In the genomic region with DNA sequence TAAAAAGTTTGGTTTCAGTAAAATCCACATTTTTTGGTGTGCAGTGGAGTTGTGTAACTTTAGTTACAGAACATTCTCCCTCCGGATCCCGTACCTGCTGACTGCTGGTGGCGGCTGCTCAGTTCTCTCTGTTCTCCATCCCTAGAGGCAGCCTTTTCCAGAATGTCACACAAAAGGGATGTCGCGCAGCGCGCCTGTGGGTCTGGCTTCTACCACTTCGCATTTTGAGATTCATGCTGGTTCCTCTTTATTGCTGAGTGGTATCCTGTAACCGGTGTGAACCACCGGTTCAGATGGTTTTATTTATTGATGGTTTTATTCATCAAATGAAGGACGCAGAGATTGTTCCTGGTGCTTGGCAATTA, we compare ENCODE assay signal across 6 cellular contexts. TPM values are rescaled to one million over a fixed set of nuclear protein-coding genes. Genes with fewer than 3 reads are reported as not detected.
DNase-seq lines count a peak whose midpoint lies in the region; ATAC-seq and TF ChIP-seq lines count a peak whose summit lies in the region.

No MANE protein-coding gene starts in this region.

- peak overlapping the region; percentile 35; the same call in 1 of the 2 replicates for H3K4me3 ChIP-seq in DOHH2 (ENCODE audit: low read length)
- peak overlapping the region; percentile 63 for H3K4me3 ChIP-seq in PC-3 (ENCODE audit: low read length)

- H4K20me1 ChIP-seq in DOHH2 (ENCODE audit: control insufficient read depth, insufficient read depth, low read depth, low read length) (no peaks in the 10 kb centered on the region), PC-3 (ENCODE audit: low read length) (no peaks in the 10 kb centered on the region)

- POLR2A ChIA-PET in PC-3 (lab: Charles Lee; ENCODE audit: unreplicated experiment), result no interaction called here

- H3K9me3 ChIP-seq in DOHH2 (ENCODE audit: control insufficient read depth, insufficient read depth, low read length), result no peaks in the 10 kb centered on the region
- H3K9me3 ChIP-seq in PC-3 (ENCODE audit: low read length), result 0 out of 2 replicates have a peak, but pooled peaks cover 3% of the 10 kb centered on the region

- H3K4me2 ChIP-seq in DOHH2 (ENCODE audit: low read length) (peak overlapping the region; percentile 36; the same call in 1 of the 2 replicates), PC-3 (ENCODE audit: low read length) (peak overlapping the region; percentile 85)

- BruUV-seq in PC-3 (replicated peaks; lab: Mats Ljungman, UMichigan), result no TSS peak

- H2AFZ ChIP-seq in PC-3 (ENCODE audit: low read length), result peak overlapping the region; percentile 96

- H3K27ac ChIP-seq in DOHH2 (ENCODE audit: low read depth, low read length), result no peak overlapping the region
- H3K27ac ChIP-seq in PC-3 (ENCODE audit: low read length), result no peak overlapping the region; the same call in 1 of the 2 replicates

- intact Hi-C loops in PC-3 (cut with micrococcal nuclease), result loop anchor here (1.0 kb wide), 2 partner anchors 15 to 104 kb away; no protein-coding TSS in a partner anchor

- ATAC-seq in PC-3 (peak; percentile 5; the same call in 1 of the 2 replicates), GM18867 (IDR thresholded peaks at IDR 0.05; ENCODE audit: unreplicated experiment) (no peak)

- H3F3A ChIP-seq in DOHH2 (ENCODE audit: control insufficient read depth, insufficient read depth), result peaks cover 6% of the 10 kb centered on the region; the same call in 1 of the 2 replicates
- no peaks in the 10 kb centered on the region for H3F3A ChIP-seq in PC-3 (ENCODE audit: low read length, unreplicated experiment)

- peaks cover 31% of the 10 kb centered on the region for H3K4me1 ChIP-seq in DOHH2 (ENCODE audit: control insufficient read depth, low read length)
- peaks cover 19% of the 10 kb centered on the region for H3K4me1 ChIP-seq in PC-3 (ENCODE audit: insufficient read depth, low read length)

- H3K27me3 ChIP-seq in DOHH2 (ENCODE audit: control insufficient read depth, low read length) (no peaks in the 10 kb centered on the region), PC-3 (ENCODE audit: low read length) (no peaks in the 10 kb centered on the region)

- TF ChIP-seq CTCF in DOHH2 (IDR thresholded peaks at IDR 0.05; ENCODE audit: low read depth, low read length, poor library complexity, severe bottlenecking), result no peak
- TF ChIP-seq CTCF in PC-3 (conservative IDR thresholded peaks at IDR 0.05; ENCODE audit: low read depth, low read length), result no peak

- peak overlapping the region; percentile 76 for H3K9ac ChIP-seq in PC-3 (ENCODE audit: low read length)

- no peaks in the 10 kb centered on the region for H3K9me2 ChIP-seq in DOHH2 (replicated peaks; ENCODE audit: control insufficient read depth, low read length)
- H3K9me2 ChIP-seq in PC-3 (replicated peaks; ENCODE audit: low read length), result no peaks in the 10 kb centered on the region

- H3K79me2 ChIP-seq in DOHH2 (ENCODE audit: control insufficient read depth, low read length), result peaks cover 12% of the 10 kb centered on the region
- H3K79me2 ChIP-seq in PC-3 (ENCODE audit: low read length), result peaks cover 19% of the 10 kb centered on the region

- CTCF ChIA-PET in PC-3 (lab: Charles Lee), result no interaction called here

- H3K36me3 ChIP-seq in DOHH2 (ENCODE audit: control insufficient read depth, low read length), result 0 out of 2 replicates have a peak, but pooled peaks cover 2% of the 10 kb centered on the region
- H3K36me3 ChIP-seq in PC-3 (ENCODE audit: low read depth, low read length), result no peaks in the 10 kb centered on the region

- DNase-seq in PC-3, result peak; percentile 26
- DNase-seq in medulla oblongata (ENCODE audit: extremely low spot score), result peak; percentile 57
- no peak for DNase-seq in stimulated activated CD4-positive, alpha-beta T cell treated with anti-CD3 and anti-CD28 coated beads, Interleukin-1b, Interleukin-23, amount 100 ng/mL, for 48 hours
- no peak for DNase-seq in NCI-H446 (lab: John Stamatoyannopoulos, UW)

RNA-seq across cellular contexts. Expression of a gene that starts 1.0 kb away (rescaled TPM):
- 32.1 and 48.0 TPM in 2 replicates for total RNA-seq in PC-3 (2014; rRNA removed)

RNA-seq across cellular contexts. Expression of a gene that starts 15.1 kb away (rescaled TPM):
- 28.8 and 44.1 TPM in 2 replicates for total RNA-seq in PC-3 (2014; rRNA removed)

RNA-seq across cellular contexts. Expression of a gene that starts 15.4 kb away (rescaled TPM):
- total RNA-seq in PC-3 (2014; rRNA removed), result 125 and 160 TPM in 2 replicates

RNA-seq across cellular contexts. Expression of a gene that starts 57.7 kb away (rescaled TPM):
- total RNA-seq in PC-3 (2014; rRNA removed), result 1.1 and 1.7 TPM in 2 replicates

RNA-seq across cellular contexts. Expression of a gene that starts 58.4 kb away (rescaled TPM):
- total RNA-seq in PC-3 (2014; rRNA removed), result not detected in 2 replicates

Comparison
In these comparisons a context has a peak if more than half of its experiments do, and no peak if none do; other contexts are left out.
1. DNase-seq: peak in PC-3 (single experiment) and medulla oblongata (single experiment); none in stimulated activated CD4-positive, alpha-beta T cell treated with anti-CD3 and anti-CD28 coated beads, Interleukin-1b, Interleukin-23, amount 100 ng/mL, for 48 hours (single experiment) and NCI-H446 (0 of 2).